ENCODE assay signal across 8 cellular contexts in the genomic region with DNA sequence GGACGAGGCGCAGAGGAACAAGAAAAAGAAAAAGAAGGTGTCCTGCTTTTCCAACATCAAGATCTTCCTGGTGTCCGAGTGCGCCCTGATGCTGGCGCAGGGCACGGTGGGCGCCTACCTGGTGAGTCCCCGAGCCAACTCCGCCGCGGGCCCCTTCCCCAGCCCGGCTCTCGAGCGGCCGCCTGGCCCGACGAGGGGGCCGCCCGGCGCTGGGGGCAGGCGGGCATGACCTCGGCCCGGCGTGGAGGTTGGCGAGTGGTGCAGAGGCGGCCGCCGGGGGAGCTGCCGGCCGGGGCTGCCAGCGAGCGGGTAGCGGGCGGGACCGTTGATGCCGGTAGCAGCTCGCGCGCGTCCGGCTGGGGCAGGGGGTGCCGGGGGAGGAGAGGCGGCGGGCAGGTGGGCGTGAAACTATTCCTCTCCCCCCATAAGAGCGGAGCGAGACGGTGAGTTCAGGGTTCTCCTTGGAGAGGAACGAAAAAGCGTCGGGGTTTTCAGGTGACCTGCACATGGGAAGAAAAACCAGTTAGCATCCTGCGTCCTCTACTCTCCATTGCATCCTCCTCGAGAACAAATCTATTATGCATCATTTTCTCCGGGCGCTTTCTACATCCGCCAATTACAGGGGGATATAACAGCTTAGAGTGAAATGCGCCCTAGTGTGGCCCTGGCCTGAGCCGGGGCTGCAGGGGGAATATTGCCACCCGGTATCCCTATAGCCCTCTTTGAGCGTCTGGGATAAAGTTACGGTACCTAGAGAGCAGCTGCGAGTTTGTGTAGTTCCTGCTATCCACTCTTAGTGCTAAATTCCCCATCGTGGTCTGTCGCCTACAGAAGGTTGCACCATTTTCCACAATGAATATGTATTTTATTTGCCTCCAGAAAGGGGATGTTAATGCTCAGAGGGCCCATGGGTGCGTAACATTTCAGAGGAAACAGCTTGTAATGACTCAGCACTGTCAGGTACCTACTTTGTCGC. TPM values are rescaled to one million over a fixed set of nuclear protein-coding genes. Genes with fewer than 3 reads are reported as not detected.
DNase-seq lines count a peak whose midpoint lies in the region; ATAC-seq and TF ChIP-seq lines count a peak whose summit lies in the region.

No MANE protein-coding gene starts in this region.

- H3K4me1 ChIP-seq in OCI-LY1 (ENCODE audit: insufficient read depth, low read length, severe bottlenecking) (peaks cover 48% of the 10 kb centered on the region), foreskin keratinocyte (peaks cover 25% of the 10 kb centered on the region), upper lobe of right lung (peaks cover 57% of the 10 kb centered on the region)

- peak; percentile 26 for ATAC-seq in foreskin keratinocyte
- peak; percentile 45 for ATAC-seq in upper lobe of right lung
- no peak for ATAC-seq in HG03469 (IDR thresholded peaks at IDR 0.05; ENCODE audit: unreplicated experiment)

- H3K9me3 Mint-ChIP-seq in nephron progenitor cell: no peaks in the 10 kb centered on the region

- H3K9me2 ChIP-seq in OCI-LY1 (ENCODE audit: low read depth, low read length): no peaks in the 10 kb centered on the region

- H4K20me1 ChIP-seq in OCI-LY1 (ENCODE audit: insufficient read depth, low read length): no peaks in the 10 kb centered on the region

- peak overlapping the region; percentile 57 for H3K4me3 ChIP-seq in OCI-LY1 (ENCODE audit: low read depth, low read length, poor library complexity, severe bottlenecking)
- peak overlapping the region; percentile 77 for H3K4me3 ChIP-seq in upper lobe of right lung

- no peaks in the 10 kb centered on the region for H3F3A ChIP-seq in OCI-LY1 (ENCODE audit: insufficient read depth, low read length)

- H3K27me3 ChIP-seq in OCI-LY1 (ENCODE audit: insufficient read depth, low read length) (peaks cover 4% of the 10 kb centered on the region; the same call in 1 of the 2 replicates), foreskin keratinocyte (no peaks in the 10 kb centered on the region), upper lobe of right lung (no peaks in the 10 kb centered on the region)

- H3K9me3 ChIP-seq in OCI-LY1 (ENCODE audit: low read length) (no peaks in the 10 kb centered on the region), upper lobe of right lung (no peaks in the 10 kb centered on the region)

- no peak for TF ChIP-seq CTCF in GM20000 (IDR thresholded peaks at IDR 0.05; ENCODE audit: extremely low read depth, missing control alignments)
- TF ChIP-seq CTCF in OCI-LY1 (IDR thresholded peaks at IDR 0.05; ENCODE audit: low read length): no peak
- TF ChIP-seq CTCF in foreskin keratinocyte (conservative IDR thresholded peaks at IDR 0.05): peak; percentile 44
- TF ChIP-seq CTCF in nephron progenitor cell (IDR thresholded peaks at IDR 0.05): no peak
- TF ChIP-seq CTCF in upper lobe of right lung (IDR thresholded peaks at IDR 0.05): peak; percentile 14

- H3K79me2 ChIP-seq in OCI-LY1 (ENCODE audit: insufficient read depth, low read length): no peaks in the 10 kb centered on the region

- H3K9ac ChIP-seq in OCI-LY1 (ENCODE audit: low read length): peak overlapping the region; percentile 53; the same call in 1 of the 2 replicates

- peak; percentile 47 for DNase-seq in GM20000 (ENCODE audit: low spot score)
- DNase-seq in activated effector memory CD4-positive, alpha-beta T cell treated with anti-CD3 and anti-CD28 coated beads, Interleukin-2, amount 50 U/mL, for 16 hours: peak; percentile 83
- peak in 1 of 2 donors; percentile 43 for DNase-seq in foreskin keratinocyte
- DNase-seq in nephron progenitor cell: peak; percentile 67
- DNase-seq in upper lobe of right lung: peak; percentile 84
- no peak for DNase-seq in NCI-H2029 (lab: John Stamatoyannopoulos, UW)

- peaks cover 45% of the 10 kb centered on the region for H3K4me1 Mint-ChIP-seq in nephron progenitor cell

- intact Hi-C loops in upper lobe of right lung (cut with DNase I): loop anchor here (5.0 kb wide), 1 partner anchor 223 kb away; no protein-coding TSS in a partner anchor

- peaks cover 35% of the 10 kb centered on the region for H3K27me3 Mint-ChIP-seq in nephron progenitor cell (ENCODE audit: low read depth, poor library complexity)

- H3K4me3 Mint-ChIP-seq in nephron progenitor cell: peak overlapping the region; percentile 80

- H3K36me3 ChIP-seq in OCI-LY1 (ENCODE audit: insufficient read depth, low read length) (no peaks in the 10 kb centered on the region), upper lobe of right lung (peaks cover 4% of the 10 kb centered on the region)

- H3K36me3 Mint-ChIP-seq in nephron progenitor cell (ENCODE audit: low read depth): no peaks in the 10 kb centered on the region

- H2AFZ ChIP-seq in OCI-LY1 (ENCODE audit: low read length): no peak overlapping the region

- H3K27ac ChIP-seq in OCI-LY1 (ENCODE audit: low read depth, low read length, poor library complexity, severe bottlenecking) (peak overlapping the region; percentile 58), foreskin keratinocyte (peak overlapping the region; percentile 86), upper lobe of right lung (peak overlapping the region; percentile 88)

- no peak overlapping the region for H3K27ac Mint-ChIP-seq in nephron progenitor cell

- H3K4me2 ChIP-seq in OCI-LY1 (ENCODE audit: low read length): peak overlapping the region; percentile 68

RNA-seq across cellular contexts. Expression of a gene that starts 0.7 kb away (rescaled TPM):
- total RNA-seq in foreskin keratinocyte: 10.5 and 13.7 TPM in 2 replicates
- 15.3 and 16.6 TPM in 2 replicates for polyA plus RNA-seq in foreskin keratinocyte
- total RNA-seq in upper lobe of right lung: 50.6 TPM

Comparison
In these comparisons a context has a peak if more than half of its experiments do, and no peak if none do; other contexts are left out.
1. CTCF ChIP-seq: peak in foreskin keratinocyte (single experiment) and upper lobe of right lung (single experiment); none in GM20000 (single experiment), OCI-LY1 (single experiment) and nephron progenitor cell (single experiment).
2. Peak in every context shown above with its lines, with median percentiles within 50 percentile points of each other: H3K27ac ChIP-seq.